Comparison of ENCODE assay signal across 8 cellular contexts in genomic region chr2:95076705-95077520, GRCh38. TPM values are rescaled to one million over a fixed set of nuclear protein-coding genes. Genes with fewer than 3 reads are reported as not detected.
A peak's percentile ranks its signal among the peaks of the same experiment; 100 is the strongest.
DNase-seq lines count a peak whose midpoint lies in the region; ATAC-seq, FAIRE-seq and TF ChIP-seq lines count a peak whose summit lies in the region.

No MANE protein-coding gene starts in this region.

- no peaks in the 10 kb centered on the region for H3K9me1 ChIP-seq in endothelial cell of umbilical vein (replicated peaks; ENCODE audit: control insufficient read depth, extremely low read depth, insufficient read depth, low read length)

- H3K4me3 ChIP-seq in endothelial cell of umbilical vein (replicated peaks in 1 of 3; ENCODE audit: insufficient read depth in 1 of 3, low read depth in 1 of 3, low read length in 3 of 3): peak overlapping the region in 1 of 3 experiments; percentile 38

- no peak overlapping the region for H3K27ac ChIP-seq in endothelial cell of umbilical vein (ENCODE audit: insufficient read depth, low read depth, low read length)

- TF ChIP-seq CTCF in endothelial cell of umbilical vein (IDR thresholded peaks at IDR 0.05; ENCODE audit: extremely low read depth in 1 of 2, insufficient read depth in 1 of 2, low read depth in 1 of 2, low read length in 2 of 2): peak; percentile 78 to 93

- DNase-seq in AG08396 (ENCODE audit: low spot score): peak; percentile 78
- DNase-seq in NCI-H524 (lab: John Stamatoyannopoulos, UW): peak; percentile 43 to 72
- peak; percentile 67 for DNase-seq in activated CD8-positive, alpha-beta memory T cell treated with anti-CD3 and anti-CD28 coated beads, Interleukin-2, amount 50 U/mL, for 24 hours (ENCODE audit: extremely low read depth)
- DNase-seq in endothelial cell of umbilical vein (ENCODE audit: low read depth, low spot score): peak; percentile 57
- peak; percentile 77 for DNase-seq in mucosa of gallbladder (ENCODE audit: low spot score)
- peak; percentile 79 for DNase-seq in stimulated activated CD8-positive, alpha-beta memory T cell treated with anti-CD3 and anti-CD28 coated beads, Interleukin-4, amount 100 ng/mL, for 24 hours (ENCODE audit: low read depth)

- H3K9ac ChIP-seq in endothelial cell of umbilical vein (replicated peaks; ENCODE audit: extremely low read depth, insufficient read depth, low read length): no peak overlapping the region

- peaks cover 9 to 14% of the 10 kb centered on the region in 2 experiments for H3K27me3 ChIP-seq in endothelial cell of umbilical vein (ENCODE audit: control insufficient read depth in 2 of 2, insufficient read depth in 2 of 2, low read length in 2 of 2)

- CTCF ChIA-PET in endothelial cell of umbilical vein (lab: Charles Lee): interaction anchor here (0.6 to 1.8 kb wide), 19 partner anchors 10 to 268 kb away, joined by 3 to 19 read pairs (median 4); partner anchors contain the start of gene MRPS5

- no peaks in the 10 kb centered on the region for H3K4me1 ChIP-seq in endothelial cell of umbilical vein (ENCODE audit: control insufficient read depth, extremely low read depth, insufficient read depth, low read length)

- FAIRE-seq in endothelial cell of umbilical vein (lab: Jason Lieb, UNC): peak; percentile 74

- dilution Hi-C loops in endothelial cell of umbilical vein (cut with MboI; ENCODE audit: extremely low pct_ligation_motif_present, low sequenced_read_pairs): no loop called here

- no peaks in the 10 kb centered on the region for H3K36me3 ChIP-seq in endothelial cell of umbilical vein (ENCODE audit: control insufficient read depth in 2 of 2, extremely low read depth in 1 of 2, insufficient read depth in 2 of 2, low read length in 2 of 2)

- H4K20me1 ChIP-seq in endothelial cell of umbilical vein (replicated peaks; ENCODE audit: control insufficient read depth, extremely low read depth, insufficient read depth, low read length): no peaks in the 10 kb centered on the region

- peak overlapping the region; percentile 46 for H3K4me2 ChIP-seq in endothelial cell of umbilical vein (ENCODE audit: insufficient read depth, low read length)

- ATAC-seq in GM18867 (IDR thresholded peaks at IDR 0.05; ENCODE audit: unreplicated experiment) (peak; percentile 85), HG03175 (IDR thresholded peaks at IDR 0.05; ENCODE audit: unreplicated experiment) (peak; percentile 85)

- H3K9me3 ChIP-seq in endothelial cell of umbilical vein (replicated peaks; ENCODE audit: control insufficient read depth, insufficient read depth, low read length): no peaks in the 10 kb centered on the region

- H3K79me2 ChIP-seq in endothelial cell of umbilical vein (ENCODE audit: control insufficient read depth, insufficient read depth, low read length): no peaks in the 10 kb centered on the region

- no peak for TF ChIP-seq POLR2A in endothelial cell of umbilical vein (IDR thresholded peaks at IDR 0.05; ENCODE audit: low read depth, low read length)

- intact Hi-C loops in endothelial cell of umbilical vein (cut with micrococcal nuclease): loop anchor here (1.0 to 5.0 kb wide), 2 partner anchors 38 to 90 kb away; partner anchors contain the start of gene ZNF2

- POLR2A ChIA-PET in endothelial cell of umbilical vein (lab: Charles Lee): no interaction called here

- BruUV-seq in endothelial cell of umbilical vein (replicated peaks; lab: Mats Ljungman, UMichigan): no TSS peak

- peak overlapping the region; percentile 72 for H2AFZ ChIP-seq in endothelial cell of umbilical vein (ENCODE audit: low read depth, low read length)

TF ChIP-seq in endothelial cell of umbilical vein, 7 proteins besides CTCF, POLR2A, EP300 and RAD21:
- no peak for TF ChIP-seq FOS (IDR thresholded peaks at IDR 0.05; ENCODE audit: borderline replicate concordance, insufficient read depth, low read length)
TF ChIP-seq in endothelial cell of umbilical vein: peak in this region for 0.

RNA-seq across cellular contexts. Expression of gene MRPS5, which starts 44.7 kb away (rescaled TPM):
- total RNA-seq in endothelial cell of umbilical vein (59.7 and 62.8 TPM in 2 replicates), mucosa of gallbladder (54.0 TPM)
- polyA plus RNA-seq in endothelial cell of umbilical vein: 45.7 and 50.5 TPM in 2 replicates
- 43.5 and 45.9 TPM in 2 replicates for polyA plus RNA-seq in endothelial cell of umbilical vein (2011; cell fraction: cytosol; rRNA removed)
- polyA plus RNA-seq in endothelial cell of umbilical vein (2011; cell fraction: nucleus; rRNA removed): 92.5 and 128 TPM in 2 replicates
- polyA plus RNA-seq in endothelial cell of umbilical vein (2012): 62.3 and 65.0 TPM in 2 replicates
- 43.2 and 52.7 TPM in 2 replicates for polyA minus RNA-seq in endothelial cell of umbilical vein
- 34.9 TPM for polyA minus RNA-seq in endothelial cell of umbilical vein (2011; cell fraction: cytosol; rRNA and poly(A)+ RNA removed)
- polyA minus RNA-seq in endothelial cell of umbilical vein (2011; cell fraction: nucleus; rRNA and poly(A)+ RNA removed): 33.6 and 39.9 TPM in 2 replicates

RNA-seq across cellular contexts. Expression of gene MAL, which starts 51.4 kb away (rescaled TPM):
- not detected in 2 replicates for total RNA-seq in endothelial cell of umbilical vein
- polyA plus RNA-seq in endothelial cell of umbilical vein: not detected in 2 replicates
- not detected in 2 replicates for polyA plus RNA-seq in endothelial cell of umbilical vein (2011; cell fraction: cytosol; rRNA removed)
- not detected in 2 replicates for polyA plus RNA-seq in endothelial cell of umbilical vein (2011; cell fraction: nucleus; rRNA removed)
- polyA plus RNA-seq in endothelial cell of umbilical vein (2012): not detected in 2 replicates
- not detected in 2 replicates for polyA minus RNA-seq in endothelial cell of umbilical vein
- not detected for polyA minus RNA-seq in endothelial cell of umbilical vein (2011; cell fraction: cytosol; rRNA and poly(A)+ RNA removed)
- polyA minus RNA-seq in endothelial cell of umbilical vein (2011; cell fraction: nucleus; rRNA and poly(A)+ RNA removed): not detected in 2 replicates
- 2.9 TPM for total RNA-seq in mucosa of gallbladder
